ENCODE assay signal across 26 cellular contexts in genomic region chr19:40337107-40337506, GRCh38. TPM values are rescaled to one million over a fixed set of nuclear protein-coding genes. Genes with fewer than 3 reads are reported as not detected.
A peak's percentile ranks its signal among the peaks of the same experiment; 100 is the strongest.
DNase-seq lines count a peak whose midpoint lies in the region; ATAC-seq and TF ChIP-seq lines count a peak whose summit lies in the region.
"Had no signal": no experiment of that assay in that cellular context is flagged by ENCODE, and none has a peak within 500 bp of the region (broad histone marks: within the 10 kb centered on the region; RNA-seq: fewer than 3 reads in every experiment).

No MANE protein-coding gene starts in this region.

- H3K4me3 Mint-ChIP-seq in endothelial cell (ENCODE audit: unreplicated experiment), result no peak overlapping the region
- H3K4me3 Mint-ChIP-seq: B cell; CD4-positive, alpha-beta T cell; CD8-positive, alpha-beta T cell had no signal

- peak overlapping the region; percentile 21 for H3K27ac Mint-ChIP-seq in endothelial cell (ENCODE audit: unreplicated experiment)
- H3K27ac Mint-ChIP-seq: B cell; CD4-positive, alpha-beta T cell; CD8-positive, alpha-beta T cell had no signal

- no peak overlapping the region for H3K4me2 ChIP-seq in osteoblast (ENCODE audit: insufficient read depth, low read length)
- H3K4me2 ChIP-seq: A549; BLaER1 treated with 17β-estradiol and CSF1 and Interleukin-3, amounts not matched to agents 10 nM and 100 nM had no signal

- no peaks in the 10 kb centered on the region for H3K4me1 ChIP-seq in osteoblast (ENCODE audit: insufficient read depth, low read length)
- no peaks in the 10 kb centered on the region for H3K4me1 ChIP-seq in ovary (ENCODE audit: insufficient read depth)
- H3K4me1 ChIP-seq in spleen, result peaks cover 0 to 8% (median 0%) of the 10 kb centered on the region in 6 donors
- H3K4me1 ChIP-seq: A549, Caco-2 had no signal

- H3K27ac ChIP-seq in osteoblast (ENCODE audit: low read depth, low read length), result no peak overlapping the region
- no peak overlapping the region for H3K27ac ChIP-seq in ovary
- no peak overlapping the region for H3K27ac ChIP-seq in spleen
- H3K27ac ChIP-seq: 22Rv1; A549; BLaER1 treated with 17β-estradiol and CSF1 and Interleukin-3, amounts not matched to agents 10 nM and 100 nM; C4-2B had no signal

- H4K20me1 ChIP-seq in osteoblast (ENCODE audit: insufficient read depth, low read length), result no peaks in the 10 kb centered on the region

- no peak overlapping the region for H2AFZ ChIP-seq in osteoblast (ENCODE audit: low read length)

- peaks cover 4% of the 10 kb centered on the region for H3K27me3 Mint-ChIP-seq in endothelial cell (ENCODE audit: unreplicated experiment)
- H3K27me3 Mint-ChIP-seq: B cell; CD4-positive, alpha-beta T cell had no signal

- H3K79me2 ChIP-seq in osteoblast (ENCODE audit: insufficient read depth, low read length), result peaks cover 22% of the 10 kb centered on the region

- intact Hi-C loops in left ventricle myocardium superior (cut with micrococcal nuclease) (no loop called here), left cardiac atrium (cut with DNase I) (no loop called here), ovary (cut with DNase I) (no loop called here), spleen (cut with DNase I; ENCODE audit: low total_unique reads) (no loop called here)

- no peaks in the 10 kb centered on the region for H3K4me1 Mint-ChIP-seq in endothelial cell (ENCODE audit: unreplicated experiment)
- H3K4me1 Mint-ChIP-seq: B cell had no signal

- WGBS in ovary, 3 donors, result 75 to 79% (median 77%) methylated on average over 2 of the region's 2 CpGs
- 78 to 91% (median 89%) methylated on average over 2 of the region's 2 CpGs for WGBS in spleen, 5 donors

- TF ChIP-seq EP300 in ovary (IDR thresholded peaks at IDR 0.05), result no peak

- H3K9me3 ChIP-seq in osteoblast (ENCODE audit: low read depth, low read length) (no peaks in the 10 kb centered on the region), ovary (no peaks in the 10 kb centered on the region), spleen (no peaks in the 10 kb centered on the region)
- H3K9me3 ChIP-seq: A549, Caco-2 had no signal

- H3K36me3 Mint-ChIP-seq in endothelial cell (ENCODE audit: low read depth, unreplicated experiment), result peaks cover 12% of the 10 kb centered on the region

- TF ChIP-seq POLR2A in ovary (IDR thresholded peaks at IDR 0.05) (no peak), spleen (IDR thresholded peaks at IDR 0.05) (no peak)

- no peaks in the 10 kb centered on the region for H3K27me3 ChIP-seq in osteoblast (ENCODE audit: insufficient read depth, low read length)
- H3K27me3 ChIP-seq in ovary, result no peaks in the 10 kb centered on the region
- H3K27me3 ChIP-seq in spleen (replicated peaks in 1 of 7), result no peaks in the 10 kb centered on the region
- H3K27me3 ChIP-seq: BLaER1 treated with 17β-estradiol and CSF1 and Interleukin-3, amounts not matched to agents 10 nM and 100 nM had no signal

- H3K36me3 ChIP-seq in osteoblast (ENCODE audit: insufficient read depth, low read length) (peaks cover 12% of the 10 kb centered on the region), ovary (no peaks in the 10 kb centered on the region), spleen (peaks cover 0 to 89% (median 43%) of the 10 kb centered on the region in 6 donors)

- no peak for TF ChIP-seq CTCF in endothelial cell (IDR thresholded peaks at IDR 0.05; ENCODE audit: unreplicated experiment)
- TF ChIP-seq CTCF in osteoblast (IDR thresholded peaks at IDR 0.05; ENCODE audit: extremely low read depth, low read depth, low read length), result no peak
- TF ChIP-seq CTCF in ovary (IDR thresholded peaks at IDR 0.05), result no peak
- TF ChIP-seq CTCF in spleen (IDR thresholded peaks at IDR 0.05 in 8 of 11, conservative IDR thresholded peaks at IDR 0.05 in 3 of 11), result no peak

- ATAC-seq in left ventricle myocardium superior, result no peak
- ATAC-seq in left cardiac atrium, result no peak
- ATAC-seq: A549; CD8-positive, alpha-beta T cell; GM12878 had no signal

- H3K4me3 ChIP-seq in osteoblast (ENCODE audit: insufficient read depth, low read length) (no peak overlapping the region), ovary (no peak overlapping the region), spleen (no peak overlapping the region)
- H3K4me3 ChIP-seq: A549; BLaER1 treated with 17β-estradiol and CSF1 and Interleukin-3, amounts not matched to agents 10 nM and 100 nM; GM12878 had no signal

- peak; percentile 12 for DNase-seq in left ventricle myocardium superior
- no peak for DNase-seq in left cardiac atrium
- no peak for DNase-seq in endothelial cell (ENCODE audit: low spot score)
- peak; percentile 73 for DNase-seq in osteoblast (ENCODE audit: insufficient read length, low spot score, missing footprints)
- no peak for DNase-seq in ovary
- no peak for DNase-seq in iPS-NIHi7 (ENCODE audit: extremely low spot score)
- DNase-seq in spleen, result no peak
- DNase-seq: AML-193; Caco-2; Calu3; CD4-positive, alpha-beta T cell; CD8-positive, alpha-beta T cell; DMS153; DMS53; DMS79; DND-41; EL; GDM1 had no signal

- H3K9me3 Mint-ChIP-seq in endothelial cell (ENCODE audit: unreplicated experiment), result no peaks in the 10 kb centered on the region
- H3K9me3 Mint-ChIP-seq: CD4-positive, alpha-beta T cell; CD8-positive, alpha-beta T cell had no signal

RNA-seq across cellular contexts. Expression of gene C19orf47, which starts 11.1 kb away (rescaled TPM):
- total RNA-seq in left ventricle myocardium superior (215 TPM), left cardiac atrium (100 to 1,000 TPM in 1 of 2 donors, 10 to 100 TPM in 1; 96.5 to 127 TPM), endothelial cell (ENCODE audit: unreplicated experiment) (17.9 TPM), osteoblast (3.6 and 7.7 TPM in 2 replicates), ovary (10 to 100 TPM in 5 of 7 donors, 1 to 10 TPM in 2; 7.7 to 15.8 (median 12.7) TPM), spleen (10 to 100 TPM; 10.2 to 21.9 (median 13.2) TPM)
- polyA plus RNA-seq in ovary (10 to 100 TPM in 1 of 2 donors, 1 to 10 TPM in 1; 3.5 to 12.2 TPM), spleen (10 to 100 TPM in 1 of 3 donors, 1 to 10 TPM in 2; 8.2 to 14.7 (median 8.5) TPM)

RNA-seq across cellular contexts. Expression of gene PLD3, which starts 11.4 kb away (rescaled TPM):
- total RNA-seq in left ventricle myocardium superior (161 TPM), left cardiac atrium (100 to 1,000 TPM; 193 to 202 TPM), endothelial cell (ENCODE audit: unreplicated experiment) (227 TPM), osteoblast (136 and 239 TPM in 2 replicates), ovary (100 to 1,000 TPM; 173 to 301 (median 220) TPM), spleen (100 to 1,000 TPM; 187 to 589 (median 326) TPM)
- polyA plus RNA-seq in ovary (100 to 1,000 TPM; 120 to 200 TPM), spleen (100 to 1,000 TPM in 1 of 3 donors, 10 to 100 TPM in 2; 61.3 to 120 (median 81.6) TPM)

RNA-seq across cellular contexts. Expression of gene AKT2, which starts 52.0 kb away (rescaled TPM):
- total RNA-seq in left ventricle myocardium superior (135 TPM), left cardiac atrium (100 to 1,000 TPM; 110 to 119 TPM), endothelial cell (ENCODE audit: unreplicated experiment) (89.8 TPM), osteoblast (115 and 118 TPM in 2 replicates), ovary (100 to 1,000 TPM in 5 of 7 donors, 10 to 100 TPM in 2; 78.4 to 160 (median 141) TPM), spleen (100 to 1,000 TPM in 4 of 7 donors, 10 to 100 TPM in 3; 95.1 to 134 (median 112) TPM)
- polyA plus RNA-seq in ovary (10 to 100 TPM; 81.2 to 82.0 TPM), spleen (10 to 100 TPM; 28.8 to 75.7 (median 37.1) TPM)

RNA-seq across cellular contexts. Expression of gene HIPK4, which starts 52.9 kb away (rescaled TPM):
- not detected for total RNA-seq in left ventricle myocardium superior
- under 1 TPM; 0.09 to 0.10 TPM for total RNA-seq in left cardiac atrium
- not detected for total RNA-seq in endothelial cell (ENCODE audit: unreplicated experiment)
- total RNA-seq in osteoblast, result 0.29 and 0.36 TPM in 2 replicates
- under 1 TPM in 4 of 7 donors, not detected in 3; 0.11 to 0.35 (median 0.13) TPM for total RNA-seq in ovary
- under 1 TPM in 1 of 2 donors, not detected in 1; 0.28 TPM for polyA plus RNA-seq in ovary
- under 1 TPM in 1 of 7 donors, not detected in 6; 0.19 TPM for total RNA-seq in spleen
- under 1 TPM in 1 of 3 donors, not detected in 2; 0.08 TPM for polyA plus RNA-seq in spleen
- total RNA-seq: A172, Caco-2, G401 had no signal

Comparison
In these comparisons a context has a peak if more than half of its experiments do, and no peak if none do; other contexts are left out.
1. DNase-seq: peak in left ventricle myocardium superior (single experiment) and osteoblast (single experiment); none in left cardiac atrium (single experiment), endothelial cell (single experiment), ovary (0 of 5), iPS-NIHi7 (single experiment) and spleen (single experiment).